Comparison of ENCODE assay signal across 10 cellular contexts in the genomic region with DNA sequence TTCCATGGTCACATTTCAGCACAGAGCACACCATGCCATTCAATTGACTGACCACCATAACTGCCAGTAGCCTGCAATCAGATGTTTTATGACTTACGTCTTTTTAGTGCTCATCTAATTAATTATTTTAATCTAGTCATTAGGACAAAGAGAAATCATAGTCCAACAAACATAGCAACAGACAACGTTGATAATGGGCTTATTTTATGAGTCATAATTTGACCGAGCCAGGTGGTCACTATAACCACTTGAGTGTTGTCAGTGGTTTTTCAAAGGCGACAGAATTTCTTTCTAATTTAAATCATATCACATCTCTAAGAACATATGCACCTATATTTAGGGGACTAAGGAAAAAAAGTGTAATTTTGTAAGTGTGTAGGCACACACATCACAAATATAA. TPM values are rescaled to one million over a fixed set of nuclear protein-coding genes. Genes with fewer than 3 reads are reported as not detected.
DNase-seq lines count a peak whose midpoint lies in the region; ATAC-seq and TF ChIP-seq lines count a peak whose summit lies in the region.
"Had no signal": no experiment of that assay in that cellular context is flagged by ENCODE, and none has a peak within 500 bp of the region (broad histone marks: within the 10 kb centered on the region; RNA-seq: fewer than 3 reads in every experiment).

No MANE protein-coding gene starts in this region.

- no peaks in the 10 kb centered on the region for H3K27me3 Mint-ChIP-seq in activated CD4-positive, alpha-beta T cell treated with anti-CD3 and anti-CD28 coated beads, Interleukin-2, amount 10 ng/mL, durations not matched to agents 7 days and 5 days

- H3K4me1 ChIP-seq in suprapubic skin = peaks cover 17% of the 10 kb centered on the region

- H3K27ac Mint-ChIP-seq in activated CD4-positive, alpha-beta T cell treated with anti-CD3 and anti-CD28 coated beads, Interleukin-2, amount 10 ng/mL, durations not matched to agents 7 days and 5 days = no peak overlapping the region

- H3K36me3 ChIP-seq in suprapubic skin = no peaks in the 10 kb centered on the region

- H3K27me3 ChIP-seq in suprapubic skin = no peaks in the 10 kb centered on the region

- H3K4me3 Mint-ChIP-seq in activated CD4-positive, alpha-beta T cell treated with anti-CD3 and anti-CD28 coated beads, Interleukin-2, amount 10 ng/mL, durations not matched to agents 7 days and 5 days = peak overlapping the region; percentile 11

- POLR2A ChIA-PET in activated CD4-positive, alpha-beta T cell treated with anti-CD3 and anti-CD28 coated beads, Interleukin-2, amount 10 ng/mL, durations not matched to agents 7 days and 5 days (lab: Charles Lee) = no interaction called here

- no peaks in the 10 kb centered on the region for H3K9me3 Mint-ChIP-seq in activated CD4-positive, alpha-beta T cell treated with anti-CD3 and anti-CD28 coated beads, Interleukin-2, amount 10 ng/mL, durations not matched to agents 7 days and 5 days

- CTCF ChIA-PET in activated CD4-positive, alpha-beta T cell treated with anti-CD3 and anti-CD28 coated beads, Interleukin-2, amount 10 ng/mL, durations not matched to agents 7 days and 5 days (lab: Charles Lee) = interaction anchor here (1.7 kb wide), 1 partner anchor 10 kb away, joined by 8 read pairs; no protein-coding TSS in a partner anchor

- TF ChIP-seq POLR2A in suprapubic skin (IDR thresholded peaks at IDR 0.05) = no peak
- TF ChIP-seq POLR2A in GM18505 (IDR thresholded peaks at IDR 0.05; ENCODE audit: borderline replicate concordance, extremely low read depth, insufficient read depth, insufficient read length) = no peak

- TF ChIP-seq CTCF in fibroblast of pulmonary artery (IDR thresholded peaks at IDR 0.05; ENCODE audit: low read length, missing control alignments) = no peak
- TF ChIP-seq CTCF in suprapubic skin (IDR thresholded peaks at IDR 0.05) = no peak

- no peak for TF ChIP-seq EP300 in suprapubic skin (IDR thresholded peaks at IDR 0.05)

- 65% methylated on average over 4 of the region's 4 CpGs for WGBS in suprapubic skin

- intact Hi-C loops in Right ventricle myocardium superior (cut with DNase I) = loop anchor here (10.0 kb wide), 1 partner anchor 51 kb away; the partner anchor contains the start of gene SYNPO2

- peaks cover 26% of the 10 kb centered on the region for H3K4me1 Mint-ChIP-seq in activated CD4-positive, alpha-beta T cell treated with anti-CD3 and anti-CD28 coated beads, Interleukin-2, amount 10 ng/mL, durations not matched to agents 7 days and 5 days

- no peak for DNase-seq in activated CD4-positive, alpha-beta T cell treated with anti-CD3 and anti-CD28 coated beads, Interleukin-2, amount 10 ng/mL, durations not matched to agents 7 days and 5 days
- no peak for DNase-seq in activated CD4-positive, alpha-beta T cell treated with anti-CD3 and anti-CD28 coated beads for 4 hours
- DNase-seq in RPMI7951 (ENCODE audit: low read depth) (peak; percentile 20), fibroblast of pulmonary artery (ENCODE audit: low read depth) (peak; percentile 24), suprapubic skin (ENCODE audit: low spot score in 2 of 2) (no peak), GM03348 (ENCODE audit: low spot score) (no peak), Right ventricle myocardium superior (no peak)
- DNase-seq: activated effector memory CD4-positive, alpha-beta T cell treated with Interleukin-2 at 50 U/mL for 16 hours; RPMI8226 had no signal

- H3K4me3 ChIP-seq in fibroblast of pulmonary artery (replicated peaks; ENCODE audit: low read depth, low read length) (peak overlapping the region; percentile 80), suprapubic skin (peak overlapping the region; percentile 97)

- ATAC-seq in GM18505 (IDR thresholded peaks at IDR 0.05; ENCODE audit: unreplicated experiment) (no peak), Right ventricle myocardium superior (ENCODE audit: poor library complexity) (no peak)

- H3K36me3 Mint-ChIP-seq in activated CD4-positive, alpha-beta T cell treated with anti-CD3 and anti-CD28 coated beads, Interleukin-2, amount 10 ng/mL, durations not matched to agents 7 days and 5 days (ENCODE audit: low read depth) = peaks cover 16% of the 10 kb centered on the region

- no peak overlapping the region for H3K27ac ChIP-seq in suprapubic skin

- H3K9me3 ChIP-seq in suprapubic skin = no peaks in the 10 kb centered on the region

RNA-seq across cellular contexts. Expression of gene SEC24D, which starts 1.9 kb away (rescaled TPM):
- total RNA-seq in activated CD4-positive, alpha-beta T cell treated with anti-CD3 and anti-CD28 coated beads, Interleukin-2, amount 10 ng/mL, durations not matched to agents 7 days and 5 days = 10 to 100 TPM; 33.1 to 36.1 TPM
- 60.3 and 88.3 TPM in 2 replicates for total RNA-seq in RPMI7951 (2014; rRNA removed; shearing (Covaris generic))
- total RNA-seq in suprapubic skin (10 to 100 TPM; 16.7 to 18.1 (median 18.0) TPM), Right ventricle myocardium superior (10.2 TPM)

RNA-seq across cellular contexts. Expression of gene SYNPO2, which starts 54.6 kb away (rescaled TPM):
- total RNA-seq in activated CD4-positive, alpha-beta T cell treated with anti-CD3 and anti-CD28 coated beads, Interleukin-2, amount 10 ng/mL, durations not matched to agents 7 days and 5 days = 1 to 10 TPM; 1.2 to 1.4 TPM
- 1.6 and 1.8 TPM in 2 replicates for total RNA-seq in RPMI7951 (2014; rRNA removed; shearing (Covaris generic))
- total RNA-seq in suprapubic skin (10 to 100 TPM; 14.3 to 33.6 (median 19.1) TPM), Right ventricle myocardium superior (196 TPM)

Comparison
In these comparisons a context has a peak if more than half of its experiments do, and no peak if none do; other contexts are left out.
1. DNase-seq: peak in RPMI7951 (single experiment) and fibroblast of pulmonary artery (single experiment); none in activated CD4-positive, alpha-beta T cell treated with anti-CD3 and anti-CD28 coated beads, Interleukin-2, amount 10 ng/mL, durations not matched to agents 7 days and 5 days (single experiment), activated CD4-positive, alpha-beta T cell treated with anti-CD3 and anti-CD28 coated beads for 4 hours (0 of 2), suprapubic skin (0 of 2), GM03348 (single experiment) and Right ventricle myocardium superior (single experiment).